Comparison of ENCODE assay signal across 28 cellular contexts in the genomic region with DNA sequence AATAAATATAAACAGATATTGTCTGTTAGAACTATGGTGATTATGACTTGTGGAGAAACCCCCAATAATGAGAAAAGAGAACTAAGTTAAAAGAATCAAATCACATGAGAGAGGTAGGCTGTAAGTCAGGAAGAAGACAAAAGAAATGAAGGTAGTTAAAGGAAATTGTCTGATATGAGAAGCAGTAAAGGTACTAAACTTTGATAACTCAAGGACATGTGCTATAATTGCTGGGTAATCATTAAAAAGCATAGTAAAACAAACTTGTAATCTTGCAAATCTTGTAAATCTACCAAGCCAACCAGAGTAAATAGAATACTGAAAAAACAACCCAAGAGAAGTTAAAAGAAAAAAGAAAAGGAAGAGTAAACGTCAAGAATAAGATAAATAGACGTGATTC.
"Had no signal": no experiment of that assay in that cellular context is flagged by ENCODE, and none has a peak within 500 bp of the region (broad histone marks: within the 10 kb centered on the region; RNA-seq: fewer than 3 reads in every experiment).

No MANE protein-coding gene starts in this region.

- H3K27ac ChIP-seq: left lung, lower lobe of right lung, pancreas, prostate gland, skin epidermis, spleen, upper lobe of right lung had no signal

- H3K4me1 Mint-ChIP-seq: immature natural killer cell; mesothelial cell of epicardium; naive thymus-derived CD4-positive, alpha-beta T cell; nephron; neural crest cell; stimulated activated effector memory CD8-positive, alpha-beta T cell treated with anti-CD3 and anti-CD28 coated beads, Interleukin-12 subunit alpha, Interleukin-12 subunit beta, amount 100 ng/mL, for 72 hours had no signal

- H3K4me3 ChIP-seq: left lung, lower lobe of right lung, pancreas, prostate gland, skin epidermis, spleen, upper lobe of right lung had no signal

- ATAC-seq: left cardiac atrium; left lung; lower lobe of right lung; naive thymus-derived CD4-positive, alpha-beta T cell; right cardiac atrium; sciatic nerve; stimulated activated effector memory CD8-positive, alpha-beta T cell treated with anti-CD3 and anti-CD28 coated beads, Interleukin-12 subunit alpha, Interleukin-12 subunit beta, amount 100 ng/mL, for 72 hours; upper lobe of right lung had no signal

- H3K27me3 Mint-ChIP-seq: naive thymus-derived CD4-positive, alpha-beta T cell; stimulated activated naive CD8-positive, alpha-beta T cell treated with anti-CD3 and anti-CD28 coated beads, Interleukin-15, Interleukin-2, amounts not matched to agents 100 ng/mL and 50 ng/mL, for 24 hours had no signal

- H3K27me3 ChIP-seq: left lung, pancreas, spleen, upper lobe of right lung had no signal

- H3K9me3 Mint-ChIP-seq: mesothelial cell of epicardium, nephron, neural crest cell had no signal

- DNase-seq: head of caudate nucleus; hypothalamus; immature natural killer cell; islet precursor cell; left cardiac atrium; left lung; lower lobe of right lung; mammary epithelial cell; mesendoderm; naive thymus-derived CD4-positive, alpha-beta T cell; nucleus accumbens; pancreas; posterior cingulate gyrus; retina; right cardiac atrium; spleen; stimulated activated CD4-positive, alpha-beta T cell treated with anti-CD3 and anti-CD28 coated beads, Interleukin-4, amount 100 ng/mL, for 24 hours; stimulated activated naive CD4-positive, alpha-beta T cell; trophoblast cell; upper lobe of right lung had no signal

- H3K27ac Mint-ChIP-seq: immature natural killer cell; mesothelial cell of epicardium; naive thymus-derived CD4-positive, alpha-beta T cell; nephron; stimulated activated effector memory CD8-positive, alpha-beta T cell treated with anti-CD3 and anti-CD28 coated beads, Interleukin-12 subunit alpha, Interleukin-12 subunit beta, amount 100 ng/mL, for 72 hours; stimulated activated naive CD8-positive, alpha-beta T cell treated with anti-CD3 and anti-CD28 coated beads, Interleukin-15, Interleukin-2, amounts not matched to agents 100 ng/mL and 50 ng/mL, for 24 hours had no signal

- H3K36me3 ChIP-seq: left lung, lower lobe of right lung, pancreas, prostate gland, spleen, upper lobe of right lung had no signal

- H3K4me3 Mint-ChIP-seq: immature natural killer cell; mesothelial cell of epicardium; naive thymus-derived CD4-positive, alpha-beta T cell; nephron; neural crest cell; stimulated activated effector memory CD8-positive, alpha-beta T cell treated with anti-CD3 and anti-CD28 coated beads, Interleukin-12 subunit alpha, Interleukin-12 subunit beta, amount 100 ng/mL, for 72 hours; stimulated activated naive CD8-positive, alpha-beta T cell treated with anti-CD3 and anti-CD28 coated beads, Interleukin-15, Interleukin-2, amounts not matched to agents 100 ng/mL and 50 ng/mL, for 24 hours had no signal

- H3K4me1 ChIP-seq: left lung, lower lobe of right lung, prostate gland, spleen, upper lobe of right lung had no signal

- H3K9me3 ChIP-seq: left lung, lower lobe of right lung, pancreas, prostate gland, upper lobe of right lung had no signal

- H3K36me3 Mint-ChIP-seq: immature natural killer cell; mesothelial cell of epicardium; naive thymus-derived CD4-positive, alpha-beta T cell; stimulated activated effector memory CD8-positive, alpha-beta T cell treated with anti-CD3 and anti-CD28 coated beads, Interleukin-12 subunit alpha, Interleukin-12 subunit beta, amount 100 ng/mL, for 72 hours had no signal
